In the genomic region with DNA sequence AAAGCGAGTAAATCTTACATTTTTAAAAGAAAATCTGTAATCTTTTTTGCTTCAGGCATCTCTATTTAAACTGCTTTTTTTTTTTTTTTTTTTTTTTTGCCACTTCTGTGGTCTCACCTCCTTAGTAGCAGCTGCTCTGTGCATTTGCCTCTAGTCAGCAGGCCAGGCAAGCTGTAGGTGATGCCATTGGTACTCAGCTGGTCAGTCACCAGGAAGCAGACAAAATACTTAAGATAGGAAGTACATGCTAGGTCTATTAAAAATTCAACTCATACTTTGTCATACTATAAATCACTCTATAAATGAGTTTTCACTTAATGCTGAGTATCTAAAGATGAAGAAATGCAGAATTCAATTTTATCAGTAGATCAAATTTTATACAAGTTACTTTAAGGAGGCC, we compare ENCODE assay signal across 24 cellular contexts.
"Had no signal": no experiment of that assay in that cellular context is flagged by ENCODE, and none has a peak within 500 bp of the region (broad histone marks: within the 10 kb centered on the region; RNA-seq: fewer than 3 reads in every experiment).

No MANE protein-coding gene starts in this region.

- H3K27ac ChIP-seq: colonic mucosa, coronary artery, dorsolateral prefrontal cortex, epithelial cell of prostate, esophagus muscularis mucosa, esophagus squamous epithelium, foreskin keratinocyte, gastrocnemius medialis, gastroesophageal sphincter, heart left ventricle, heart right ventricle had no signal

- ATAC-seq: effector memory CD8-positive, alpha-beta T cell; esophagus mucosa; foreskin keratinocyte; gastrocnemius medialis; gastroesophageal sphincter; heart left ventricle; heart right ventricle had no signal

- H3K36me3 ChIP-seq: colonic mucosa, esophagus muscularis mucosa, esophagus squamous epithelium, gastrocnemius medialis, gastroesophageal sphincter had no signal

- H3K27me3 ChIP-seq: colonic mucosa, dorsolateral prefrontal cortex, esophagus muscularis mucosa, esophagus squamous epithelium, foreskin keratinocyte, gastrocnemius medialis, gastroesophageal sphincter, heart left ventricle, heart right ventricle had no signal

- H3K9me3 ChIP-seq: colonic mucosa, esophagus muscularis mucosa, esophagus squamous epithelium, gastrocnemius medialis had no signal

- H3K4me1 ChIP-seq: colonic mucosa, esophagus muscularis mucosa, esophagus squamous epithelium, foreskin keratinocyte, gastrocnemius medialis, gastroesophageal sphincter, heart left ventricle, heart right ventricle had no signal

- DNase-seq: colonic mucosa; cortex of kidney; dermis blood vessel endothelial cell; dorsolateral prefrontal cortex; effector CD4-positive, alpha-beta T cell; effector CD8-positive, alpha-beta T cell; effector memory CD4-positive, alpha-beta T cell; effector memory CD8-positive, alpha-beta T cell; endodermal cell; erythroblast; esophagus squamous epithelium; foreskin fibroblast; foreskin keratinocyte; foreskin melanocyte; gastrocnemius medialis; glutamatergic neuron; head of caudate nucleus; heart left ventricle; heart right ventricle had no signal

- H3K4me3 ChIP-seq: colonic mucosa, coronary artery, dorsolateral prefrontal cortex, esophagus muscularis mucosa, esophagus squamous epithelium, gastrocnemius medialis, gastroesophageal sphincter, heart left ventricle, heart right ventricle had no signal
